8 cellular contexts compared by ENCODE assay signal in genomic region chr1:67429528-67430357, GRCh38. TPM values are rescaled to one million over a fixed set of nuclear protein-coding genes. Genes with fewer than 3 reads are reported as not detected.
DNase-seq lines count a peak whose midpoint lies in the region; ATAC-seq and TF ChIP-seq lines count a peak whose summit lies in the region.

No MANE protein-coding gene starts in this region.

- WGBS in hepatocyte (ENCODE audit: low lambda C conversion rate, missing lambda C conversion rate) = 1% methylated on average over 69 of the region's 69 CpGs

- intact Hi-C loops in sciatic nerve (cut with DNase I) = loop anchor here (5.0 kb wide), 1 partner anchor 613 kb away; no protein-coding TSS in a partner anchor

- ATAC-seq in HG02623 (IDR thresholded peaks at IDR 0.05; ENCODE audit: unreplicated experiment) (peak; percentile 0), sciatic nerve (peak; percentile 27)
- no peak for ATAC-seq in activated naive CD8-positive, alpha-beta T cell treated with anti-CD3 and anti-CD28 coated beads, Interleukin-2, amount 50 U/mL, for 24 hours

- no peaks in the 10 kb centered on the region for H3K36me3 ChIP-seq in hepatocyte (replicated peaks; ENCODE audit: insufficient read depth, low read depth)

- H3K9me2 ChIP-seq in hepatocyte (replicated peaks; ENCODE audit: insufficient read depth) = no peaks in the 10 kb centered on the region

- DNase-seq in OCI-M1 (lab: John Stamatoyannopoulos, UW) (peak; percentile 38), hepatocyte (ENCODE audit: low spot score) (peak; percentile 44), sciatic nerve (ENCODE audit: low spot score) (peak; percentile 63), dedifferentiated amniotic fluid mesenchymal stem cell (ENCODE audit: extremely low spot score) (no peak), middle frontal gyrus (ENCODE audit: extremely low spot score, low spot score) (no peak)
- DNase-seq in activated naive CD8-positive, alpha-beta T cell treated with anti-CD3 and anti-CD28 coated beads, Interleukin-2, amount 50 U/mL, for 24 hours = peak; percentile 39

- peak overlapping the region; percentile 96 for H3K27ac Mint-ChIP-seq in activated naive CD8-positive, alpha-beta T cell treated with anti-CD3 and anti-CD28 coated beads, Interleukin-2, amount 50 U/mL, for 24 hours

- peaks cover 52% of the 10 kb centered on the region for H4K20me1 ChIP-seq in hepatocyte (ENCODE audit: insufficient read depth, poor library complexity, severe bottlenecking)

- peaks cover 19% of the 10 kb centered on the region for H3K4me1 ChIP-seq in hepatocyte (ENCODE audit: insufficient read depth)

- TF ChIP-seq CTCF in GM12875 (IDR thresholded peaks at IDR 0.05; ENCODE audit: borderline replicate concordance, insufficient read depth, low read depth, low read length) (no peak), hepatocyte (IDR thresholded peaks at IDR 0.05; ENCODE audit: poor library complexity) (no peak)

- H3K9me3 Mint-ChIP-seq in activated naive CD8-positive, alpha-beta T cell treated with anti-CD3 and anti-CD28 coated beads, Interleukin-2, amount 50 U/mL, for 24 hours = no peaks in the 10 kb centered on the region

- peak overlapping the region; percentile 88 for H3K4me3 Mint-ChIP-seq in activated naive CD8-positive, alpha-beta T cell treated with anti-CD3 and anti-CD28 coated beads, Interleukin-2, amount 50 U/mL, for 24 hours

- H3K36me3 Mint-ChIP-seq in activated naive CD8-positive, alpha-beta T cell treated with anti-CD3 and anti-CD28 coated beads, Interleukin-2, amount 50 U/mL, for 24 hours (ENCODE audit: low read depth) = peaks cover 53% of the 10 kb centered on the region

- H2AFZ ChIP-seq in hepatocyte = peak overlapping the region; percentile 94

- H3K27ac ChIP-seq in hepatocyte = peak overlapping the region; percentile 92

- H3K4me3 ChIP-seq in GM12875 (ENCODE audit: low read depth, low read length) (peak overlapping the region; percentile 72), hepatocyte (peak overlapping the region; percentile 80)

- no peaks in the 10 kb centered on the region for H3K9me3 ChIP-seq in hepatocyte (ENCODE audit: low read depth)

- no peaks in the 10 kb centered on the region for H3K27me3 Mint-ChIP-seq in activated naive CD8-positive, alpha-beta T cell treated with anti-CD3 and anti-CD28 coated beads, Interleukin-2, amount 50 U/mL, for 24 hours

- H3K27me3 ChIP-seq in hepatocyte = no peaks in the 10 kb centered on the region

- H3K4me1 Mint-ChIP-seq in activated naive CD8-positive, alpha-beta T cell treated with anti-CD3 and anti-CD28 coated beads, Interleukin-2, amount 50 U/mL, for 24 hours = peaks cover 69% of the 10 kb centered on the region

- peak overlapping the region; percentile 83 for H3K4me2 ChIP-seq in hepatocyte

- H3K79me2 ChIP-seq in hepatocyte = peaks cover 54% of the 10 kb centered on the region

RNA-seq across cellular contexts. Expression of gene SERBP1, which starts 0.5 kb away (rescaled TPM):
- 178 and 194 TPM in 2 replicates for total RNA-seq in hepatocyte
- polyA plus RNA-seq in hepatocyte = 102 and 104 TPM in 2 replicates
- 152 TPM for total RNA-seq in sciatic nerve

Comparison
In these comparisons a context has a peak if more than half of its experiments do, and no peak if none do; other contexts are left out.
1. DNase-seq: peak in OCI-M1 (single experiment), activated naive CD8-positive, alpha-beta T cell treated with anti-CD3 and anti-CD28 coated beads, Interleukin-2, amount 50 U/mL, for 24 hours (single experiment), hepatocyte (single experiment) and sciatic nerve (single experiment); none in dedifferentiated amniotic fluid mesenchymal stem cell (single experiment) and middle frontal gyrus (single experiment).